Comparison of ENCODE assay signal across 26 cellular contexts in genomic region chr10:64502936-64503335, GRCh38.
"Had no signal": no experiment of that assay in that cellular context is flagged by ENCODE, and none has a peak within 500 bp of the region (broad histone marks: within the 10 kb centered on the region; RNA-seq: fewer than 3 reads in every experiment).

No MANE protein-coding gene starts in this region.

- H3K9me3 ChIP-seq: prostate gland, sigmoid colon, testis, tibial artery had no signal

- H3K27ac ChIP-seq: esophagus squamous epithelium, heart right ventricle, prostate gland, sigmoid colon, testis, tibial artery had no signal

- ATAC-seq: heart right ventricle; naive thymus-derived CD4-positive, alpha-beta T cell; stimulated activated memory B cell treated with anti-CD40 and anti-IgM and Interleukin-4, amounts not matched to agents 10 μg/mL and 1 μg/mL and 100 μg/mL, for 72 hours; stimulated activated naive CD8-positive, alpha-beta T cell treated with anti-CD3 and anti-CD28 coated beads, Interleukin-15, Interleukin-2, amounts not matched to agents 100 U/mL and 50 U/mL, for 24 hours had no signal

- H3K9me3 Mint-ChIP-seq: nephron; stimulated activated memory B cell treated with anti-CD40 and anti-IgM and Interleukin-4, amounts not matched to agents 10 μg/mL and 1 μg/mL and 100 μg/mL, for 72 hours; type B pancreatic cell had no signal

- H3K4me3 ChIP-seq: esophagus squamous epithelium, heart right ventricle, lung, prostate gland, right atrium auricular region, sigmoid colon, testis, tibial artery had no signal

- H3K27me3 ChIP-seq: esophagus squamous epithelium, heart right ventricle, right atrium auricular region, sigmoid colon, testis, tibial artery had no signal

- H3K36me3 ChIP-seq: esophagus squamous epithelium, heart right ventricle, prostate gland, right atrium auricular region, sigmoid colon, tibial artery had no signal

- DNase-seq: cortex of kidney; effector CD8-positive, alpha-beta T cell; endodermal cell; erythroblast; esophagus squamous epithelium; foreskin melanocyte; glutamatergic neuron; heart right ventricle; naive thymus-derived CD4-positive, alpha-beta T cell; nucleus accumbens; sigmoid colon; stimulated activated CD4-positive, alpha-beta T cell treated with anti-CD3 and anti-CD28 coated beads, Interleukin-2, amount 100 ng/mL, for 24 hours; stimulated activated CD4-positive, alpha-beta T cell treated with anti-CD3 and anti-CD28 coated beads, Interleukin-4, amount 100 ng/mL, for 4 hours; stimulated activated naive CD8-positive, alpha-beta T cell treated with anti-CD3 and anti-CD28 coated beads, Interleukin-15, Interleukin-2, amounts not matched to agents 100 U/mL and 50 U/mL, for 24 hours; substantia nigra; testis; tibial artery had no signal

- H3K4me1 Mint-ChIP-seq: memory B cell; naive thymus-derived CD4-positive, alpha-beta T cell; nephron; stimulated activated memory B cell treated with anti-CD40 and anti-IgM and Interleukin-4, amounts not matched to agents 10 μg/mL and 1 μg/mL and 100 μg/mL, for 72 hours had no signal

- H3K27ac Mint-ChIP-seq: endodermal cell; memory B cell; mesothelial cell of epicardium; naive thymus-derived CD4-positive, alpha-beta T cell; nephron; stimulated activated memory B cell treated with anti-CD40 and anti-IgM and Interleukin-4, amounts not matched to agents 10 μg/mL and 1 μg/mL and 100 μg/mL, for 72 hours; type B pancreatic cell had no signal

- H3K36me3 Mint-ChIP-seq: memory B cell; mesothelial cell of epicardium; naive thymus-derived CD4-positive, alpha-beta T cell; stimulated activated memory B cell treated with anti-CD40 and anti-IgM and Interleukin-4, amounts not matched to agents 10 μg/mL and 1 μg/mL and 100 μg/mL, for 72 hours; type B pancreatic cell had no signal

- H3K27me3 Mint-ChIP-seq: memory B cell; naive thymus-derived CD4-positive, alpha-beta T cell; stimulated activated memory B cell treated with anti-CD40 and anti-IgM and Interleukin-4, amounts not matched to agents 10 μg/mL and 1 μg/mL and 100 μg/mL, for 72 hours; type B pancreatic cell had no signal

- FAIRE-seq: islet of Langerhans had no signal

- H3K4me3 Mint-ChIP-seq: endodermal cell; memory B cell; mesothelial cell of epicardium; naive thymus-derived CD4-positive, alpha-beta T cell; nephron; stimulated activated memory B cell treated with anti-CD40 and anti-IgM and Interleukin-4, amounts not matched to agents 10 μg/mL and 1 μg/mL and 100 μg/mL, for 72 hours; type B pancreatic cell had no signal

- H3K4me1 ChIP-seq: esophagus squamous epithelium, heart right ventricle, prostate gland, right atrium auricular region, sigmoid colon, testis, tibial artery had no signal
